7 cellular contexts compared by ENCODE assay signal in the genomic region with DNA sequence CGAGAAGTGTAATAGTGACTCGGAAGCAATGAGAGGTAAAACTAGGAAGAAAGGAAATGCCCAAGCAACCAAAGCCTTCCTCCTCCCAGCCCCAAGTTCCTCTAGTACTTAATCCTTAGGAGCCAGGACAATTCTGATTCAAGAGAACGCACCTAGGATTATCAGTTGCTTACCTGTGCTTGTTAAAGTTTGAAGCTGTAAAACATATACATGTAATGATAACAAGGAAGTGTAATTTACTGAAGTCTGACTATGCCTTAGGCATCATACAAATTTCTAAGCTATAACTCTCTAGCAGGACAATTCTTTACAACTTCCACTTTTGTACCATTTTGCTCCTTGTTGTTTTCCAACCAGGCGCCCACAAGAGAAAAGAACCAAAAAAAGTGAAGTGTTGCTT.
"Had no signal": no experiment of that assay in that cellular context is flagged by ENCODE, and none has a peak within 500 bp of the region (broad histone marks: within the 10 kb centered on the region; RNA-seq: fewer than 3 reads in every experiment).

No MANE protein-coding gene starts in this region.

- H3K27ac ChIP-seq: GM23248 had no signal

- H3K4me3 ChIP-seq: GM23248, K562 had no signal

- ATAC-seq: K562 had no signal

- H2AFZ ChIP-seq: GM23248 had no signal

- FAIRE-seq: HTR-8/SVneo, K562 had no signal

- H3K9ac ChIP-seq: GM23248 had no signal

- DNase-seq: GM23248, GOT3, H9, HCEC 1CT, IMR-90 had no signal
